Comparison of ENCODE assay signal across 1 cellular context in genomic region chr15:44479343-44479742, GRCh38.
TF ChIP-seq lines count a peak whose summit lies in the region.

No MANE protein-coding gene starts in this region.

TF ChIP-seq in HepG2, 621 proteins besides CTCF, POLR2A, EP300 and RAD21:
- TF ChIP-seq ZNF121 (CRISPR knock-in tag; IDR thresholded peaks at IDR 0.05) (peak; percentile 63; the same call in 1 of the 2 replicates), ZNF678 (CRISPR knock-in tag; IDR thresholded peaks at IDR 0.05) (no peak)
TF ChIP-seq in HepG2: peak in this region for 1.
